In the genomic region with DNA sequence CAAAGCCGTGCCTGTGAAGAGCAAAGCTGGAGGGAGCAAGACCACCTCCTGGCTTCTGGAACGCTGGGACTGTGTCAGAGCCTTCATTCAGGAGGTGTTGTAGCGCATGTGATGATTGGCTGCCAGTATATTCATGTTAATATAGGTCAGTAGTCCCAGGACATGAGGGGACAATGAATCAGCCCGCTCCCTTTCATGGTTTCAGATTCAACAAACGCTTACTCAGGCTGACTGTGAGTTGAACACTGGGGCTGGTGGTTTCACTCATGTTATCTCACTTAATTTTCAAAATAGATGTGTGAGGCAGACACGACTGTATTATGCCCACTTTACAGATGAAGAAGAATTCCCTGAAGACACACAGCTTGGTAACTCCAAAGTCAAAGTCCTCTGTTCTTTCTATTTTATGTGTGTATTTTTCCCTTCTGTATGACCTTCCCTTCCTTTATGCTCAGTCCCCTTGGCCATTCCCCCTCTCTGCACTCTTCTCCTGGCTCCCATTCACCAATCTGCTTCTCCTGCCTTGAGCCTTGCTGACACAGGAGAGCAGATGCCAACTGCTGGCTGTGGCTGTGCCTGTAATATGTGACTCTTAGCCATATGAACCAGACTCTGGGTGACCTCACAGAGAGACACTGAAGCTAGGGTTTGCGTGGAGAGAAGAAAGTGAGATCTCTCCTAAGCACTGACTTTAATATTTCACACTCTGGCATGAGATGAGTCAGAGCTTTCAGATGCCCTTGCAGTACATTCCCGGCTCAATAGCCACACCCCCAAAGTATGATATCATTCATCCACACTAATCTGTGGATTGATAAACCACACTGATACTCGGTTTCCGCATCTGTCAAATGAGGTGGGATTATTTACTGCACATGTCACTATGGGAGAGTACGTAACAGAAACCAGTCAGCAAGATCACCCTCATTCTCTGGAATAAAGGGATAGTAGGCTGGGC, we compare ENCODE assay signal across 10 cellular contexts. TPM values are rescaled to one million over a fixed set of nuclear protein-coding genes. Genes with fewer than 3 reads are reported as not detected.
DNase-seq lines count a peak whose midpoint lies in the region; ATAC-seq and TF ChIP-seq lines count a peak whose summit lies in the region.
"Had no signal": no experiment of that assay in that cellular context is flagged by ENCODE, and none has a peak within 500 bp of the region (broad histone marks: within the 10 kb centered on the region; RNA-seq: fewer than 3 reads in every experiment).

No MANE protein-coding gene starts in this region.

- ATAC-seq in stimulated activated naive CD8-positive, alpha-beta T cell treated with anti-CD3 and anti-CD28 coated beads, Interleukin-15, amount 100 ng/mL, for 72 hours, result peak; percentile 65
- ATAC-seq in HG02623 (IDR thresholded peaks at IDR 0.05; ENCODE audit: unreplicated experiment), result no peak

- no peak overlapping the region for H3K4me3 Mint-ChIP-seq in MCF 10A (ENCODE audit: unreplicated experiment)
- H3K4me3 Mint-ChIP-seq in stimulated activated naive CD8-positive, alpha-beta T cell treated with anti-CD3 and anti-CD28 coated beads, Interleukin-15, amount 100 ng/mL, for 72 hours, result no peak overlapping the region

- TF ChIP-seq CTCF in MCF 10A (IDR thresholded peaks at IDR 0.05; ENCODE audit: unreplicated experiment) (no peak), breast epithelium (IDR thresholded peaks at IDR 0.05) (no peak), epithelial cell of esophagus (IDR thresholded peaks at IDR 0.05; ENCODE audit: insufficient read depth, low read depth, low read length, missing control alignments) (no peak)

- TF ChIP-seq POLR2A in breast epithelium (IDR thresholded peaks at IDR 0.05), result no peak

- no peaks in the 10 kb centered on the region for H3K9me3 Mint-ChIP-seq in MCF 10A (ENCODE audit: unreplicated experiment)
- no peaks in the 10 kb centered on the region for H3K9me3 Mint-ChIP-seq in stimulated activated naive CD8-positive, alpha-beta T cell treated with anti-CD3 and anti-CD28 coated beads, Interleukin-15, amount 100 ng/mL, for 72 hours

- BruUV-seq in MCF 10A (replicated peaks; lab: Mats Ljungman, UMichigan), result no TSS peak

- peaks cover 0 to 8% of the 10 kb centered on the region in 2 donors for H3K27me3 ChIP-seq in breast epithelium
- H3K27me3 ChIP-seq: cardiac muscle cell had no signal

- no peaks in the 10 kb centered on the region for H3K36me3 ChIP-seq in breast epithelium
- H3K36me3 ChIP-seq: cardiac muscle cell had no signal

- intact Hi-C loops in MCF 10A (cut with micrococcal nuclease) (loop anchor here (2.0 to 5.0 kb wide), 2 partner anchors 240 to 565 kb away; no protein-coding TSS in a partner anchor), breast epithelium (cut with DNase I; ENCODE audit: low total_unique reads) (loop anchor here (10.0 kb wide), 1 partner anchor 163 kb away; a partner anchor contains a TSS)

- H3K4me1 ChIP-seq in breast epithelium, result no peaks in the 10 kb centered on the region

- DNase-seq in MCF 10A (ENCODE audit: unreplicated experiment), result peak; percentile 75
- DNase-seq in breast epithelium (ENCODE audit: low spot score in 2 of 2), result no peak
- peak; percentile 80 for DNase-seq in M059J (ENCODE audit: low read depth)
- peak; percentile 91 for DNase-seq in epithelial cell of esophagus (ENCODE audit: low read depth)
- no peak for DNase-seq in stimulated activated naive CD8-positive, alpha-beta T cell treated with anti-CD3 and anti-CD28 coated beads, Interleukin-15, amount 100 ng/mL, for 72 hours
- no peak for DNase-seq in SK-N-DZ (ENCODE audit: low spot score)
- DNase-seq in SHP77 (lab: John Stamatoyannopoulos, UW), result no peak
- DNase-seq: T-helper 9 cell had no signal

- CTCF ChIA-PET in MCF 10A (lab: Yijun Ruan, JAX), result interaction anchor here (0.6 to 42.3 kb wide), 37 partner anchors 9 to 1058 kb away, joined by 3 to 2587 read pairs (median 11); a partner anchor contains a TSS

- H3K4me3 ChIP-seq in breast epithelium, result no peak overlapping the region
- H3K4me3 ChIP-seq in epithelial cell of esophagus (ENCODE audit: low read length), result no peak overlapping the region
- H3K4me3 ChIP-seq: cardiac muscle cell had no signal

- H3K27ac Mint-ChIP-seq in MCF 10A (ENCODE audit: low read depth, unreplicated experiment), result peak overlapping the region; percentile 4
- H3K27ac Mint-ChIP-seq in stimulated activated naive CD8-positive, alpha-beta T cell treated with anti-CD3 and anti-CD28 coated beads, Interleukin-15, amount 100 ng/mL, for 72 hours, result no peak overlapping the region

- peaks cover 17% of the 10 kb centered on the region for H3K4me1 Mint-ChIP-seq in MCF 10A (ENCODE audit: insufficient read depth, unreplicated experiment)
- H3K4me1 Mint-ChIP-seq in stimulated activated naive CD8-positive, alpha-beta T cell treated with anti-CD3 and anti-CD28 coated beads, Interleukin-15, amount 100 ng/mL, for 72 hours, result peaks cover 7% of the 10 kb centered on the region

- H3K9me3 ChIP-seq in breast epithelium, result no peaks in the 10 kb centered on the region

- no peak overlapping the region for H3K27ac ChIP-seq in breast epithelium
- H3K27ac ChIP-seq: cardiac muscle cell had no signal

- H3K36me3 Mint-ChIP-seq in MCF 10A (ENCODE audit: insufficient read depth, unreplicated experiment), result no peaks in the 10 kb centered on the region

- H3K27me3 Mint-ChIP-seq in MCF 10A (ENCODE audit: insufficient read depth, unreplicated experiment), result peaks cover 34% of the 10 kb centered on the region
- peaks cover 52% of the 10 kb centered on the region for H3K27me3 Mint-ChIP-seq in stimulated activated naive CD8-positive, alpha-beta T cell treated with anti-CD3 and anti-CD28 coated beads, Interleukin-15, amount 100 ng/mL, for 72 hours

- POLR2A ChIA-PET in MCF 10A (lab: Yijun Ruan, JAX), result interaction anchor here (0.7 to 2.7 kb wide), 5 partner anchors 52 to 162 kb away, joined by 3 to 23 read pairs (median 3); no protein-coding TSS in a partner anchor

RNA-seq across cellular contexts. Expression of a gene that starts 31.4 kb away (rescaled TPM):
- total RNA-seq in MCF 10A (2022) (73.6 and 101 TPM in 2 replicates), breast epithelium (10 to 100 TPM; 26.1 to 55.5 (median 34.1) TPM)
- 58.6 and 103 TPM in 2 replicates for total RNA-seq in M059J (2014; rRNA removed; shearing (Covaris generic))
- polyA plus RNA-seq in SK-N-DZ (2014; cell fraction: cytosol; rRNA removed), result 0.54 and 0.59 TPM in 2 replicates
- 0.43 and 0.45 TPM in 2 replicates for polyA plus RNA-seq in SK-N-DZ (2014; cell fraction: nucleus; rRNA removed)

Comparison
In these comparisons a context has a peak if more than half of its experiments do, and no peak if none do; other contexts are left out.
1. DNase-seq: peak in MCF 10A (single experiment), M059J (single experiment) and epithelial cell of esophagus (single experiment); none in breast epithelium (0 of 2), stimulated activated naive CD8-positive, alpha-beta T cell treated with anti-CD3 and anti-CD28 coated beads, Interleukin-15, amount 100 ng/mL, for 72 hours (0 of 2), SK-N-DZ (single experiment) and SHP77 (0 of 2).